8 cellular contexts compared by ENCODE assay signal in the genomic region with DNA sequence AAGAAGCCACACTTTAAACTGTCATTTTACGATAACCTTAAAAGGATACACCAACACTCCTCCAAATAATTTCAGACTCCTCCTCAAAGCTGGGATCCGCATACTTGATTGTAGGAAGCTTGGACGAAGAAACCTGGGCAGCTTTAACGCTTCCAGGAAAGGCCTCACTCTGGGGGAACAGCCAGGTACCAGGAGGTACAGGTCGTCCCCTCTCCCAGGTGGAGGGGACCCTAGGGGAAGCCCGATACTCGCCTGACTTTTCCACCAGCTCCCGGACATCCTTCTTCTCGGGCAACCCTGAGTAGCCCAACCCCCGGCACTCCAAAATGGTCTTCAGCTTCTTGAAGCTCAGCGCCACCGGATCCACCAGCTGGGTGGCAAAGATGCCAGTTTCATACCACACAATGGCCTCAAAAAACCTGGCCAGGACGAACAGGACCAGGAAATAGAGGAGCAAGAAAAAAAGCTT. TPM values are rescaled to one million over a fixed set of nuclear protein-coding genes. Genes with fewer than 3 reads are reported as not detected.
DNase-seq lines count a peak whose midpoint lies in the region; ATAC-seq and TF ChIP-seq lines count a peak whose summit lies in the region.

No MANE protein-coding gene starts in this region.

- peaks cover 8% of the 10 kb centered on the region for H3K27me3 Mint-ChIP-seq in H9 (ENCODE audit: low read depth)

- no peaks in the 10 kb centered on the region for H3K79me1 ChIP-seq in H9 (ENCODE audit: insufficient read depth, low read depth, low read length, poor library complexity, severe bottlenecking)

- peak overlapping the region; percentile 34 for H3K18ac ChIP-seq in H9 (ENCODE audit: insufficient read length, low read depth, low read length)

- H3K79me2 ChIP-seq in H9 (ENCODE audit: insufficient read depth, low read length), result no peaks in the 10 kb centered on the region

- H2BK15ac ChIP-seq in H9 (ENCODE audit: low read depth, low read length), result no peak overlapping the region

- no peak overlapping the region for H2AK5ac ChIP-seq in H9 (ENCODE audit: insufficient read length, low read length)

- H2BK5ac ChIP-seq in H9 (ENCODE audit: insufficient read length, low read length), result no peak overlapping the region

- H3K4ac ChIP-seq in H9 (ENCODE audit: low read depth, low read length), result no peak overlapping the region

- no peaks in the 10 kb centered on the region for H3K4me1 ChIP-seq in H9 (ENCODE audit: insufficient read depth, low read length)

- H2BK12ac ChIP-seq in H9 (ENCODE audit: insufficient read length, low read depth, low read length), result no peak overlapping the region

- H3K9ac ChIP-seq in H9 (ENCODE audit: extremely low read depth, insufficient read length, low read length), result peak overlapping the region; percentile 73

- peak overlapping the region in 2 of 3 experiments; percentile 57 to 65; a peak in 2 of 7 replicates for H3K27ac Mint-ChIP-seq in H9
- peak overlapping the region; percentile 96 for H3K27ac Mint-ChIP-seq in stimulated activated effector memory CD8-positive, alpha-beta T cell treated with anti-CD3 and anti-CD28 coated beads, Interleukin-12 subunit alpha, Interleukin-12 subunit beta, amount 100 ng/mL, for 72 hours

- no peak overlapping the region for H3K56ac ChIP-seq in H9 (ENCODE audit: insufficient read length, low read depth, low read length)

- H4K20me1 ChIP-seq in H9 (ENCODE audit: control insufficient read depth, insufficient read depth, insufficient read length), result peaks cover 3% of the 10 kb centered on the region

- no peak overlapping the region for H3K23ac ChIP-seq in H9 (ENCODE audit: insufficient read length, low read depth, low read length)

- peak overlapping the region; percentile 66 for H3K4me3 ChIP-seq in lower leg skin (ENCODE audit: low read depth, poor library complexity, severe bottlenecking)

- H4K8ac ChIP-seq in H9 (replicated peaks; ENCODE audit: insufficient read length, low read depth, low read length), result no peak overlapping the region

- H3K23me2 ChIP-seq in H9 (ENCODE audit: insufficient read length, low read depth, low read length, poor library complexity, severe bottlenecking), result peaks cover 6% of the 10 kb centered on the region

- no peaks in the 10 kb centered on the region for H3K27me3 ChIP-seq in H9 (ENCODE audit: insufficient read depth, low read length)

- no peaks in the 10 kb centered on the region for H3K9me3 Mint-ChIP-seq in H9
- no peaks in the 10 kb centered on the region for H3K9me3 Mint-ChIP-seq in stimulated activated effector memory CD8-positive, alpha-beta T cell treated with anti-CD3 and anti-CD28 coated beads, Interleukin-12 subunit alpha, Interleukin-12 subunit beta, amount 100 ng/mL, for 72 hours

- intact Hi-C loops in lower leg skin (cut with DNase I; ENCODE audit: low total_unique reads), result no loop called here

- H3K36me3 Mint-ChIP-seq in H9 (ENCODE audit: insufficient read depth in 1 of 3, low read depth in 3 of 3), result peaks cover 0 to 10% (median 7%) of the 10 kb centered on the region in 3 experiments; a peak in 6 of 7 replicates
- peaks cover 39% of the 10 kb centered on the region for H3K36me3 Mint-ChIP-seq in stimulated activated effector memory CD8-positive, alpha-beta T cell treated with anti-CD3 and anti-CD28 coated beads, Interleukin-12 subunit alpha, Interleukin-12 subunit beta, amount 100 ng/mL, for 72 hours

- H2BK120ac ChIP-seq in H9 (ENCODE audit: low read depth, low read length, poor library complexity, severe bottlenecking), result no peak overlapping the region

- H3K27ac ChIP-seq in H9 (ENCODE audit: insufficient read length, low read depth, low read length) (no peak overlapping the region), cingulate gyrus (ENCODE audit: low read depth, low read length) (peak overlapping the region; percentile 87)

- H3K14ac ChIP-seq in H9 (ENCODE audit: insufficient read depth, low read length), result peak overlapping the region; percentile 16

- DNase-seq in Ammon's horn (ENCODE audit: low spot score), result peak; percentile 33
- no peak for DNase-seq in H9
- DNase-seq in T follicular helper cell (ENCODE audit: low read depth), result peak; percentile 2
- peak in 1 of 2 donors; percentile 36 for DNase-seq in lower leg skin (ENCODE audit: low spot score in 2 of 2)
- DNase-seq in stimulated activated effector memory CD8-positive, alpha-beta T cell treated with anti-CD3 and anti-CD28 coated beads, Interleukin-12 subunit alpha, Interleukin-12 subunit beta, amount 100 ng/mL, for 72 hours (ENCODE audit: low spot score in 2 of 2), result peak in 1 of 2 donors; percentile 4
- no peak for DNase-seq in NCI-H1048 (lab: John Stamatoyannopoulos, UW)

- no peak for ATAC-seq in stimulated activated effector memory CD8-positive, alpha-beta T cell treated with anti-CD3 and anti-CD28 coated beads, Interleukin-12 subunit alpha, Interleukin-12 subunit beta, amount 100 ng/mL, for 72 hours
- no peak for ATAC-seq in HG02759 (IDR thresholded peaks at IDR 0.05; ENCODE audit: unreplicated experiment)

- H4K5ac ChIP-seq in H9 (ENCODE audit: insufficient read length, low read depth, low read length), result no peak overlapping the region

- no peak overlapping the region for H4K91ac ChIP-seq in H9 (ENCODE audit: insufficient read length, low read depth, low read length)

- TF ChIP-seq CTCF in H9 (conservative IDR thresholded peaks at IDR 0.05), result no peak
- no peak for TF ChIP-seq CTCF in lower leg skin (IDR thresholded peaks at IDR 0.05)

- no peaks in the 10 kb centered on the region for H3K9me3 ChIP-seq in H9 (ENCODE audit: control insufficient read depth, low read depth, low read length)

- no peak for TF ChIP-seq POLR2A in lower leg skin (IDR thresholded peaks at IDR 0.05)

- H3K4me3 Mint-ChIP-seq in H9, result peak overlapping the region; percentile 88 to 95
- peak overlapping the region; percentile 89 for H3K4me3 Mint-ChIP-seq in stimulated activated effector memory CD8-positive, alpha-beta T cell treated with anti-CD3 and anti-CD28 coated beads, Interleukin-12 subunit alpha, Interleukin-12 subunit beta, amount 100 ng/mL, for 72 hours

- H3K4me1 Mint-ChIP-seq in H9, result peaks cover 15 to 23% of the 10 kb centered on the region in 2 experiments
- peaks cover 14% of the 10 kb centered on the region for H3K4me1 Mint-ChIP-seq in stimulated activated effector memory CD8-positive, alpha-beta T cell treated with anti-CD3 and anti-CD28 coated beads, Interleukin-12 subunit alpha, Interleukin-12 subunit beta, amount 100 ng/mL, for 72 hours

- WGBS in H9 (ENCODE audit: extremely low coverage, insufficient read length, low lambda C conversion rate), result no CpG with 5 or more reads among the region's 13 CpGs
- WGBS in lower leg skin, 2 donors, result 0 to 1% methylated on average over 13 of the region's 13 CpGs

- H2AFZ ChIP-seq in H9 (ENCODE audit: low read length), result no peak overlapping the region

- H3K4me2 ChIP-seq in H9 (ENCODE audit: insufficient read depth, insufficient read length, low read length), result peak overlapping the region; percentile 82

- H2BK20ac ChIP-seq in H9 (ENCODE audit: low read depth, low read length, poor library complexity, severe bottlenecking), result no peak overlapping the region

- H3T11ph ChIP-seq in H9 (ENCODE audit: low read length), result no peak overlapping the region

RNA-seq across cellular contexts. Expression of a gene that starts 1.2 kb away (rescaled TPM):
- total RNA-seq in H9 (2021), result 6.8 and 7.1 TPM in 2 replicates
- total RNA-seq in lower leg skin, result 10 to 100 TPM; 31.3 to 46.6 (median 34.5) TPM

RNA-seq across cellular contexts. Expression of a gene that starts 59.2 kb away (rescaled TPM):
- total RNA-seq in H9 (2021) (27.5 and 28.8 TPM in 2 replicates), lower leg skin (100 to 1,000 TPM in 2 of 4 donors, 10 to 100 TPM in 2; 88.2 to 110 (median 97.7) TPM)

Comparison
In these comparisons a context has a peak if more than half of its experiments do, and no peak if none do; other contexts are left out.
1. DNase-seq: peak in Ammon's horn (single experiment) and T follicular helper cell (single experiment); none in H9 (single experiment) and NCI-H1048 (single experiment).